ENCODE assay signal across 1 cellular context in the genomic region with DNA sequence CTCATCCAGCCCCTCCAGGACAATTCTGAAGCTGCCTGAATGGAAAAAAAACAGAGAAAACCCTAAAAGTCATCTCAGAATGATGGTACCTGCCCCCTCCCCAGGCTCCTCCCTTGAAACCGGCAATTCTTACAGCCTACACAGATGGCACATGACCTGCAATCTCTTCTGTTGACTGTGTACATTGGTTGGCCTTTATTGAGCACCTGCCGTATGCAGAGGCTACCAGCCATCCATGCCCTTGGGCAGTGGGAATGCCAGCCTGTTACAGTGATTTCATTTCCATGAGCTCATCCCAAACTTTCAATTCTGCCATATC.
TF ChIP-seq lines count a peak whose summit lies in the region.

No MANE protein-coding gene starts in this region.

TF ChIP-seq in WTC11, 78 proteins besides CTCF, POLR2A, EP300 and RAD21 (continued from another document):
- TF ChIP-seq, protein P1, sequence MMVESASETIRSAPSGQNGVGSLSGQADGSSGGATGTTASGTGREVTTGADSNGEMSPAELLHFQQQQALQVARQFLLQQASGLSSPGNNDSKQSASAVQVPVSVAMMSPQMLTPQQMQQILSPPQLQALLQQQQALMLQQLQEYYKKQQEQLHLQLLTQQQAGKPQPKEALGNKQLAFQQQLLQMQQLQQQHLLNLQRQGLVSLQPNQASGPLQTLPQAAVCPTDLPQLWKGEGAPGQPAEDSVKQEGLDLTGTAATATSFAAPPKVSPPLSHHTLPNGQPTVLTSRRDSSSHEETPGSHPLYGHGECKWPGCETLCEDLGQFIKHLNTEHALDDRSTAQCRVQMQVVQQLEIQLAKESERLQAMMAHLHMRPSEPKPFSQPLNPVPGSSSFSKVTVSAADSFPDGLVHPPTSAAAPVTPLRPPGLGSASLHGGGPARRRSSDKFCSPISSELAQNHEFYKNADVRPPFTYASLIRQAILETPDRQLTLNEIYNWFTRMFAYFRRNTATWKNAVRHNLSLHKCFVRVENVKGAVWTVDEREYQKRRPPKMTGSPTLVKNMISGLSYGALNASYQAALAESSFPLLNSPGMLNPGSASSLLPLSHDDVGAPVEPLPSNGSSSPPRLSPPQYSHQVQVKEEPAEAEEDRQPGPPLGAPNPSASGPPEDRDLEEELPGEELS (CRISPR knock-in tag; IDR thresholded peaks at IDR 0.05) = no peak
- TF ChIP-seq, protein P2, sequence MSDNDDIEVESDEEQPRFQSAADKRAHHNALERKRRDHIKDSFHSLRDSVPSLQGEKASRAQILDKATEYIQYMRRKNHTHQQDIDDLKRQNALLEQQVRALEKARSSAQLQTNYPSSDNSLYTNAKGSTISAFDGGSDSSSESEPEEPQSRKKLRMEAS (CRISPR knock-in tag; IDR thresholded peaks at IDR 0.05) = no peak
